In genomic region chr2:27891063-27891819, GRCh38 we compare ENCODE assay signal across 8 cellular contexts. TPM values are rescaled to one million over a fixed set of nuclear protein-coding genes. Genes with fewer than 3 reads are reported as not detected.
DNase-seq lines count a peak whose midpoint lies in the region; ATAC-seq and TF ChIP-seq lines count a peak whose summit lies in the region.

No MANE protein-coding gene starts in this region.

- H3K9me3 ChIP-seq in OCI-LY3 (ENCODE audit: insufficient read depth, low read length) = no peaks in the 10 kb centered on the region
- no peaks in the 10 kb centered on the region for H3K9me3 ChIP-seq in esophagus (ENCODE audit: control insufficient read depth in 2 of 2, insufficient read depth in 1 of 2, low read depth in 1 of 2, low read length in 1 of 2)
- H3K9me3 ChIP-seq in muscle layer of duodenum (ENCODE audit: control insufficient read depth in 1 of 2, low read length in 2 of 2) = no peaks in the 10 kb centered on the region

- peak overlapping the region; percentile 95 for H2AFZ ChIP-seq in OCI-LY3 (ENCODE audit: low read depth, low read length)

- DNase-seq in SKM-1 treated with dmso at 0.1 percent for 144 hours (lab: John Stamatoyannopoulos, UW; ENCODE audit: unreplicated experiment) (peak; percentile 43), SKM-1 (lab: John Stamatoyannopoulos, UW; ENCODE audit: unreplicated experiment) (no peak)
- peak; percentile 86 for DNase-seq in activated T-cell treated with anti-CD3 and anti-CD28 coated beads, Interleukin-2, amount 50 U/mL, for 24 hours
- peak; percentile 84 to 93 for DNase-seq in stimulated activated CD8-positive, alpha-beta memory T cell treated with anti-CD3 and anti-CD28 coated beads, Interleukin-7, amount 100 ng/mL, for 4 hours (ENCODE audit: low read depth in 2 of 2)

- H3K27ac Mint-ChIP-seq in activated T-cell treated with anti-CD3 and anti-CD28 coated beads, Interleukin-2, amount 50 U/mL, for 24 hours = peak overlapping the region; percentile 100

- H3K4me3 ChIP-seq in OCI-LY3 (ENCODE audit: low read length) (peak overlapping the region; percentile 96), esophagus (ENCODE audit: low read depth in 1 of 2, low read length in 2 of 2) (peak overlapping the region; percentile 87 to 96), muscle layer of duodenum (ENCODE audit: low read depth in 1 of 2, low read length in 2 of 2) (peak overlapping the region; percentile 71 to 94)

- no peaks in the 10 kb centered on the region for H3K27me3 Mint-ChIP-seq in activated T-cell treated with anti-CD3 and anti-CD28 coated beads, Interleukin-2, amount 50 U/mL, for 24 hours

- peaks cover 8% of the 10 kb centered on the region for H3K36me3 ChIP-seq in OCI-LY3 (replicated peaks; ENCODE audit: low read depth, low read length)
- H3K36me3 ChIP-seq in esophagus (ENCODE audit: control insufficient read depth in 2 of 2, insufficient read depth in 2 of 2, low read length in 1 of 2) = peaks cover 0 to 4% of the 10 kb centered on the region in 2 donors
- peaks cover 9 to 10% of the 10 kb centered on the region in 2 donors for H3K36me3 ChIP-seq in muscle layer of duodenum (ENCODE audit: control insufficient read depth in 1 of 2, insufficient read depth in 2 of 2, low read length in 2 of 2)

- H3K79me2 ChIP-seq in OCI-LY3 (ENCODE audit: low read length) = peaks cover 13% of the 10 kb centered on the region

- no peaks in the 10 kb centered on the region for H3K27me3 ChIP-seq in OCI-LY3 (ENCODE audit: low read depth, low read length)
- H3K27me3 ChIP-seq in esophagus (ENCODE audit: control insufficient read depth in 1 of 2, insufficient read depth in 2 of 2, low read length in 2 of 2) = no peaks in the 10 kb centered on the region
- H3K27me3 ChIP-seq in muscle layer of duodenum (ENCODE audit: low read depth, low read length) = no peaks in the 10 kb centered on the region

- H3K27ac ChIP-seq in OCI-LY3 (ENCODE audit: low read length) (peak overlapping the region; percentile 71), esophagus (ENCODE audit: low read depth in 2 of 2, low read length in 1 of 2) (peak overlapping the region; percentile 93 to 97), muscle layer of duodenum (ENCODE audit: low read length) (peak overlapping the region; percentile 99)

- peak overlapping the region; percentile 97 for H3K4me3 Mint-ChIP-seq in activated T-cell treated with anti-CD3 and anti-CD28 coated beads, Interleukin-2, amount 50 U/mL, for 24 hours

- 24 to 25% methylated on average over 21 of the region's 21 CpGs for WGBS in esophagus, 2 donors

- peaks cover 16% of the 10 kb centered on the region for H3K4me1 ChIP-seq in OCI-LY3 (ENCODE audit: low read length)
- H3K4me1 ChIP-seq in esophagus (ENCODE audit: control insufficient read depth in 2 of 2, insufficient read depth in 2 of 2, low read length in 1 of 2) = no peaks in the 10 kb centered on the region
- peaks cover 0 to 2% of the 10 kb centered on the region in 2 donors for H3K4me1 ChIP-seq in muscle layer of duodenum (ENCODE audit: control insufficient read depth in 1 of 2, insufficient read depth in 2 of 2, low read length in 2 of 2)

- peaks cover 3% of the 10 kb centered on the region for H3K9me3 Mint-ChIP-seq in activated T-cell treated with anti-CD3 and anti-CD28 coated beads, Interleukin-2, amount 50 U/mL, for 24 hours

- no peak for TF ChIP-seq CTCF in OCI-LY3 (IDR thresholded peaks at IDR 0.05; ENCODE audit: low read depth, low read length)

- H3K9ac ChIP-seq in OCI-LY3 (ENCODE audit: low read length) = peak overlapping the region; percentile 85

- peaks cover 51% of the 10 kb centered on the region for H3K36me3 Mint-ChIP-seq in activated T-cell treated with anti-CD3 and anti-CD28 coated beads, Interleukin-2, amount 50 U/mL, for 24 hours (ENCODE audit: low read depth)

- peak; percentile 28 for ATAC-seq in HG03432 (IDR thresholded peaks at IDR 0.05; ENCODE audit: unreplicated experiment)

- H3K4me2 ChIP-seq in OCI-LY3 (ENCODE audit: low read length) = peak overlapping the region; percentile 78

- H3K4me1 Mint-ChIP-seq in activated T-cell treated with anti-CD3 and anti-CD28 coated beads, Interleukin-2, amount 50 U/mL, for 24 hours (ENCODE audit: low read depth) = peaks cover 77% of the 10 kb centered on the region

- H4K20me1 ChIP-seq in OCI-LY3 (ENCODE audit: insufficient read depth, low read length) = no peaks in the 10 kb centered on the region

RNA-seq across cellular contexts. Expression of gene BABAM2, which starts 0.7 kb away (rescaled TPM):
- 10 to 100 TPM in 1 of 2 donors, 1 to 10 TPM in 1; 9.1 to 18.0 TPM for polyA plus RNA-seq in esophagus

RNA-seq across cellular contexts. Expression of gene RBKS, which starts 1.1 kb away (rescaled TPM):
- 1 to 10 TPM; 2.6 to 2.8 TPM for polyA plus RNA-seq in esophagus
